ENCODE assay signal across 25 cellular contexts in the genomic region with DNA sequence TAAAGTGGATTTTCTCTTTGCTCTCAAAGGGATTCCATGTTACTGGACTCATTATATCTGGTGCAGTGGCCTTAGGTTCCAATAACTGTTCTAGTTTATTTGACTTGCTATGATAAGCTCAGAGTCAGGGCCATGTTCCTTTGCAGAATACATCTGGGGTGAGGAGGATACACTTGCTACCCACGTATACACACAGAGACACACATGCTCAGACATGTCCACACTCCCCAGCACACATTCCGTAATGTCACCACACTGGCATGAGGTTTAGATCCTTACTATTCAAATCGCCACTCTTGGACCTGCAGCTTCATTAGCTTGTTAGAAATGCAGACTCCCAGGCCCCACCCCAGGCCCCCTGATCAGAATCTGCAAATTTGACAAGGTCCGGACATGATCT.
"Had no signal": no experiment of that assay in that cellular context is flagged by ENCODE, and none has a peak within 500 bp of the region (broad histone marks: within the 10 kb centered on the region; RNA-seq: fewer than 3 reads in every experiment).

No MANE protein-coding gene starts in this region.

- ATAC-seq: natural killer cell treated with Interleukin-12 subunit alpha and Interleukin-12 subunit beta and Interleukin-15 and Interleukin-18, amount 100 ng/mL, for 72 hours; pancreas; right cardiac atrium; right lobe of liver; stimulated activated effector memory CD8-positive, alpha-beta T cell treated with anti-CD3 and anti-CD28 coated beads, Interleukin-12 subunit alpha, Interleukin-12 subunit beta, amount 100 ng/mL, for 72 hours; stimulated activated naive B cell treated with anti-CD40 and anti-IgM and Interleukin-4, amounts not matched to agents 10 μg/mL and 1 μg/mL and 100 μg/mL, for 72 hours had no signal

- FAIRE-seq: pancreas, small intestine had no signal

- H3K36me3 ChIP-seq: neutrophil, pancreas, prostate gland, right lobe of liver, sigmoid colon, stomach, thoracic aorta, thyroid gland, tibial nerve, upper lobe of left lung, vagina had no signal

- H3K27ac ChIP-seq: neutrophil, pancreas, prostate gland, right lobe of liver, sigmoid colon, stomach, thoracic aorta, thyroid gland, tibial nerve, upper lobe of left lung, vagina had no signal

- H3K4me3 ChIP-seq: pancreas, prostate gland, right lobe of liver, sigmoid colon, stomach, thoracic aorta, thyroid gland, tibial nerve, upper lobe of left lung, vagina had no signal

- DNase-seq: nephron progenitor cell; nucleus accumbens; pancreas; retina; right cardiac atrium; right lobe of liver; sigmoid colon; small intestine; stimulated activated CD4-positive, alpha-beta T cell treated with anti-CD3 and anti-CD28 coated beads, Interleukin-15, amount 100 ng/mL, for 24 hours; stimulated activated CD4-positive, alpha-beta T cell treated with anti-CD3 and anti-CD28 coated beads, Interleukin-2, amount 100 ng/mL, for 24 hours; stimulated activated CD4-positive, alpha-beta T cell treated with anti-CD3 and anti-CD28 coated beads, Interleukin-2, amount 100 ng/mL, for 48 hours; stimulated activated CD4-positive, alpha-beta T cell treated with anti-CD3 and anti-CD28 coated beads, Interleukin-4, amount 100 ng/mL, for 24 hours; stimulated activated naive B cell treated with anti-CD40 and anti-IgM and Interleukin-4, amounts not matched to agents 10 μg/mL and 1 μg/mL and 100 μg/mL, for 72 hours; stimulated activated naive CD4-positive, alpha-beta T cell treated with Interleukin-2 at 50 U/mL for 16 hours; stomach; thyroid gland; trophoblast cell had no signal

- H3K9me3 ChIP-seq: neutrophil, pancreas, prostate gland, right lobe of liver, sigmoid colon, stomach, thoracic aorta, thyroid gland, tibial nerve, upper lobe of left lung, vagina had no signal

- H3K4me1 ChIP-seq: pancreas, prostate gland, right lobe of liver, thyroid gland, upper lobe of left lung, vagina had no signal

- H3K27me3 ChIP-seq: neutrophil, pancreas, right lobe of liver, sigmoid colon, stomach, thyroid gland, tibial nerve, upper lobe of left lung, vagina had no signal
